In the genomic region with DNA sequence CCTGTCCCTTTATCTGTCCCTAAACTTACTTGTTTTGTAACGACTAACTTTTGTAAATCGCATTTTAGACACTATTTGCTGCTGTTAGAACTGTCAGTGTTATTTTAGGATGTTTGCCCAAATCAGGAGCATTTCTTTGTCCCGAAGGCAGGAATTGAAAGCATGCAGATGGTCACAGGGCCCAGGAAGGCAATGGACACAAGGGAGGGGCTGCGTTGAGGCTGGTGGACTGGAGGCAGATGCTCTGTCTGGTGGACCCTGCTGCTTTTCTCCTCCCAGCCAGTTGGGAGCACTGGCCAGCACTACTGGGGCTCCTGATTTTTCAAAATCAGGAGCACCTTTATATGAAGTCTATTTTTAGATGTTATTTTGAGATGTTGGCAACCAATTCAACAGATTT, we compare ENCODE assay signal across 1 cellular context.
TF ChIP-seq lines count a peak whose summit lies in the region.

No MANE protein-coding gene starts in this region.

TF ChIP-seq in H1, 55 proteins besides CTCF, POLR2A, EP300 and RAD21 (continued from another document):
- TF ChIP-seq, protein P1, sequence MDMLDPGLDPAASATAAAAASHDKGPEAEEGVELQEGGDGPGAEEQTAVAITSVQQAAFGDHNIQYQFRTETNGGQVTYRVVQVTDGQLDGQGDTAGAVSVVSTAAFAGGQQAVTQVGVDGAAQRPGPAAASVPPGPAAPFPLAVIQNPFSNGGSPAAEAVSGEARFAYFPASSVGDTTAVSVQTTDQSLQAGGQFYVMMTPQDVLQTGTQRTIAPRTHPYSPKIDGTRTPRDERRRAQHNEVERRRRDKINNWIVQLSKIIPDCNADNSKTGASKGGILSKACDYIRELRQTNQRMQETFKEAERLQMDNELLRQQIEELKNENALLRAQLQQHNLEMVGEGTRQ (IDR thresholded peaks at IDR 0.05; ENCODE audit: low read length) = no peak
- TF ChIP-seq ATF3 (IDR thresholded peaks at IDR 0.05; ENCODE audit: insufficient read depth, low read depth, low read length) = no peak
